Comparison of ENCODE assay signal across 19 cellular contexts in genomic region chr5:5784114-5784513, GRCh38.
"Had no signal": no experiment of that assay in that cellular context is flagged by ENCODE, and none has a peak within 500 bp of the region (broad histone marks: within the 10 kb centered on the region; RNA-seq: fewer than 3 reads in every experiment).

No MANE protein-coding gene starts in this region.

- H3K4me3 ChIP-seq: body of pancreas, left lung, lung, testis, vagina had no signal

- H3K4me1 ChIP-seq: body of pancreas, foreskin keratinocyte, left lung, testis, vagina had no signal

- H3K27ac ChIP-seq: body of pancreas, foreskin keratinocyte, left lung, testis, vagina had no signal

- H3K36me3 ChIP-seq: left lung, vagina had no signal

- H3K27me3 ChIP-seq: body of pancreas, foreskin keratinocyte, left lung, testis, vagina had no signal

- H3K9me3 ChIP-seq: body of pancreas, testis, vagina had no signal

- DNase-seq: activated CD4-positive, alpha-beta T cell treated with anti-CD3 and anti-CD28 coated beads for 1 hour; activated CD4-positive, alpha-beta T cell treated with anti-CD3 and anti-CD28 coated beads, Interleukin-2, amount 50 U/mL, for 1 hour; activated CD8-positive, alpha-beta T cell treated with anti-CD3 and anti-CD28 coated beads, Interleukin-2, amount 10 ng/mL, durations not matched to agents 7 days and 5 days; activated gamma-delta T cell treated with Interleukin-2 at 50 U/mL for 16 hours; anterior cingulate cortex; body of pancreas; effector CD4-positive, alpha-beta T cell; foreskin keratinocyte; hippocampal formation; kidney glomerular epithelial cell; left lung; midbrain; occipital lobe; stimulated activated CD4-positive, alpha-beta T cell treated with anti-CD3 and anti-CD28 coated beads, Interleukin-4, amount 100 ng/mL, for 1 hour; stimulated activated naive CD4-positive, alpha-beta T cell; testis; trophoblast cell had no signal
